In the genomic region with DNA sequence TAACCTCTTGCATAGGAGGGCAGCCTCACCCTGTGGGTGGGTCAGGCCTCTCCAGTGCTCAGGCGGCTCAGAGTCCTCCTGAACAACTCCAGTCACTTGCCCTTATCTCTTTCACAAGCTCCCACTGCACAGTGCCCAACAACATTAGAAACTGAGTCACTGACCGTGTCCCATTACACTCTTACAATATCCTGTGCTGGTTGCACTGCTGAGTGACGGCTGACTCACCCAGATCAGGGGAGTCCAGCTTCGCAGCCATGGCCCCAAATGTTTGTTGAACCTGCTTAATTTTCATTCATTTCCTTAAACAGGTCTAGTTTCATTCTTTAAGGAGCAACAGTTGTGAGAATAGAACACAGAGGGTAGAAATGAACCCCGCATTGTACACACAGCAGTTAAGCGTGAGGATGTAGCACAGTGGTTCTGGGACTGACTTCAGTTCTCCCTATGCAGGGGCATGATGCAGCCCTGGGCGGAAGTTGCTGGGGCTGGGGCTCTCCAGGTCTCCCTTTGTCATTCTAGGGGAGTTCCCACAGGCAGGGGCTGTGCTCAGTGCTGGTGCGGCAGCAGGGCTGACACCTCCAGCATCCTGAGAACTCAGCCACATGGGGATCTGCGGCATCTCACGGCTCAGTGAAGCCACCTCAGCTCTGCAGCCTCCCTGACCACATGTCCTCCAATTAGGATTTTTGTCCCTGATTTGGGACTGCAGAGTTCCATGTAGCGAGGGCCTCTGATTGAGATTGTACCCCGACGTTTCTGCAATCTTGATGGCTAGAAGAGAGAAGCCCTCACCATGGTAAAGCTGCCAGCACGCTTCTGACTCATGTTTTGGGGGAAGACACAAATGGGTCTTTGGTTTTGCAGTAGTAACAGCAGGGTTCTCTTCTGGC, we compare ENCODE assay signal across 8 cellular contexts. TPM values are rescaled to one million over a fixed set of nuclear protein-coding genes. Genes with fewer than 3 reads are reported as not detected.
DNase-seq lines count a peak whose midpoint lies in the region; ATAC-seq and TF ChIP-seq lines count a peak whose summit lies in the region.

No MANE protein-coding gene starts in this region.

- peaks cover 2% of the 10 kb centered on the region for H3K4me1 ChIP-seq in fibroblast of lung (ENCODE audit: control insufficient read depth, extremely low read depth, insufficient read depth, low read length)

- H3K9me3 ChIP-seq in fibroblast of lung (ENCODE audit: control insufficient read depth, insufficient read depth, low read depth, low read length), result no peaks in the 10 kb centered on the region

- no peak overlapping the region for H3K9ac ChIP-seq in fibroblast of lung (ENCODE audit: insufficient read depth, low read length)

- peak; percentile 80 for ATAC-seq in HG03439 (IDR thresholded peaks at IDR 0.05; ENCODE audit: unreplicated experiment)
- peak; percentile 76 for ATAC-seq in activated CD8-positive, alpha-beta T cell treated with anti-CD3 and anti-CD28 coated beads, Interleukin-2, amount 10 ng/mL, durations not matched to agents 7 days and 5 days

- peak; percentile 16 for DNase-seq in NOMO-1 treated with DMSO at 0.1 percent for 48 hours (lab: John Stamatoyannopoulos, UW; ENCODE audit: unreplicated experiment)
- DNase-seq in NOMO-1 treated with dmso at 0.1 percent for 144 hours (lab: John Stamatoyannopoulos, UW; ENCODE audit: unreplicated experiment), result no peak
- peak; percentile 87 for DNase-seq in activated CD8-positive, alpha-beta T cell treated with anti-CD3 and anti-CD28 coated beads, Interleukin-2, amount 10 ng/mL, durations not matched to agents 7 days and 5 days
- DNase-seq in fibroblast of lung (ENCODE audit: low read depth in 2 of 2), result peak; percentile 62 to 88
- peak; percentile 49 for DNase-seq in stimulated activated CD8-positive, alpha-beta memory T cell treated with anti-CD3 and anti-CD28 coated beads, Interleukin-15, amount 100 ng/mL, for 1 hour (ENCODE audit: low read depth)
- no peak for DNase-seq in 8988T
- DNase-seq in NCI-H2107 (lab: John Stamatoyannopoulos, UW), result no peak

- no peak overlapping the region for H3K4me3 ChIP-seq in fibroblast of lung (replicated peaks in 1 of 4; ENCODE audit: control extremely low read depth in 1 of 4, insufficient read depth in 1 of 4, low read depth in 3 of 4, low read length in 4 of 4)

- H3K27ac Mint-ChIP-seq in activated CD8-positive, alpha-beta T cell treated with anti-CD3 and anti-CD28 coated beads, Interleukin-2, amount 10 ng/mL, durations not matched to agents 7 days and 5 days, result peak overlapping the region; percentile 97

- no peaks in the 10 kb centered on the region for H4K20me1 ChIP-seq in fibroblast of lung (ENCODE audit: control insufficient read depth, extremely low read depth, insufficient read depth, low read length)

- CTCF ChIA-PET in activated CD8-positive, alpha-beta T cell treated with anti-CD3 and anti-CD28 coated beads, Interleukin-2, amount 10 ng/mL, durations not matched to agents 7 days and 5 days (lab: Charles Lee), result interaction anchor here (0.8 to 5.6 kb wide), 14 partner anchors 13 to 326 kb away, joined by 3 to 85 read pairs (median 4); a partner anchor contains a TSS

- H3K27me3 ChIP-seq in fibroblast of lung (ENCODE audit: control insufficient read depth, insufficient read depth, low read length), result no peaks in the 10 kb centered on the region

- H3K9me3 Mint-ChIP-seq in activated CD8-positive, alpha-beta T cell treated with anti-CD3 and anti-CD28 coated beads, Interleukin-2, amount 10 ng/mL, durations not matched to agents 7 days and 5 days (ENCODE audit: insufficient read depth), result no peaks in the 10 kb centered on the region

- H3K79me2 ChIP-seq in fibroblast of lung (ENCODE audit: control insufficient read depth, insufficient read depth, low read length), result no peaks in the 10 kb centered on the region

- H3K27me3 Mint-ChIP-seq in activated CD8-positive, alpha-beta T cell treated with anti-CD3 and anti-CD28 coated beads, Interleukin-2, amount 10 ng/mL, durations not matched to agents 7 days and 5 days (ENCODE audit: low read depth), result no peaks in the 10 kb centered on the region

- H3K4me3 Mint-ChIP-seq in activated CD8-positive, alpha-beta T cell treated with anti-CD3 and anti-CD28 coated beads, Interleukin-2, amount 10 ng/mL, durations not matched to agents 7 days and 5 days, result peak overlapping the region; percentile 75

- H2AFZ ChIP-seq in fibroblast of lung (ENCODE audit: low read length), result no peak overlapping the region

- H3K4me1 Mint-ChIP-seq in activated CD8-positive, alpha-beta T cell treated with anti-CD3 and anti-CD28 coated beads, Interleukin-2, amount 10 ng/mL, durations not matched to agents 7 days and 5 days (ENCODE audit: low read depth), result peaks cover 96% of the 10 kb centered on the region

- POLR2A ChIA-PET in activated CD8-positive, alpha-beta T cell treated with anti-CD3 and anti-CD28 coated beads, Interleukin-2, amount 10 ng/mL, durations not matched to agents 7 days and 5 days (lab: Charles Lee), result interaction anchor here (0.6 to 5.8 kb wide), 10 partner anchors 9 to 188 kb away, joined by 3 to 541 read pairs (median 10); a partner anchor contains a TSS

- no peak overlapping the region for H3K4me2 ChIP-seq in fibroblast of lung (ENCODE audit: extremely low read depth, insufficient read depth, low read length)

- no peak overlapping the region for H3K27ac ChIP-seq in fibroblast of lung (ENCODE audit: insufficient read depth, low read length)

- H3K36me3 ChIP-seq in fibroblast of lung (ENCODE audit: control insufficient read depth, insufficient read depth, low read length), result peaks cover 2% of the 10 kb centered on the region

- H3K36me3 Mint-ChIP-seq in activated CD8-positive, alpha-beta T cell treated with anti-CD3 and anti-CD28 coated beads, Interleukin-2, amount 10 ng/mL, durations not matched to agents 7 days and 5 days (ENCODE audit: low read depth), result peaks cover 79% of the 10 kb centered on the region

- no peak for TF ChIP-seq CTCF in fibroblast of lung (conservative IDR thresholded peaks at IDR 0.05 in 1 of 2, IDR thresholded peaks at IDR 0.05 in 1 of 2; ENCODE audit: low read depth in 1 of 2, low read length in 2 of 2)

RNA-seq across cellular contexts. Expression of a gene that starts 16.1 kb away (rescaled TPM):
- 10 to 100 TPM; 44.6 to 45.3 TPM for total RNA-seq in activated CD8-positive, alpha-beta T cell treated with anti-CD3 and anti-CD28 coated beads, Interleukin-2, amount 10 ng/mL, durations not matched to agents 7 days and 5 days
- total RNA-seq in fibroblast of lung, result 0.26 and 0.66 TPM in 2 replicates
- 0.37 and 1.3 TPM in 2 replicates for polyA plus RNA-seq in fibroblast of lung
- 0.36 and 2.2 TPM in 2 replicates for polyA plus RNA-seq in fibroblast of lung (2012)
- 5.5 TPM in 1 of 2 replicates, not detected in the other for polyA minus RNA-seq in fibroblast of lung (ENCODE audit: low replicate concordance)

Comparison
In these comparisons a context has a peak if more than half of its experiments do, and no peak if none do; other contexts are left out.
1. DNase-seq: peak in NOMO-1 treated with DMSO at 0.1 percent for 48 hours (single experiment), activated CD8-positive, alpha-beta T cell treated with anti-CD3 and anti-CD28 coated beads, Interleukin-2, amount 10 ng/mL, durations not matched to agents 7 days and 5 days (single experiment), fibroblast of lung (2 of 2) and stimulated activated CD8-positive, alpha-beta memory T cell treated with anti-CD3 and anti-CD28 coated beads, Interleukin-15, amount 100 ng/mL, for 1 hour (single experiment); none in NOMO-1 treated with dmso at 0.1 percent for 144 hours (single experiment), 8988T (single experiment) and NCI-H2107 (single experiment).
2. RNA of a gene that starts 16.1 kb away (total RNA-seq): 44.6 to 45.3 TPM in activated CD8-positive, alpha-beta T cell treated with anti-CD3 and anti-CD28 coated beads, Interleukin-2, amount 10 ng/mL, durations not matched to agents 7 days and 5 days; 0.26 to 0.66 TPM in fibroblast of lung; every median in the first group is over 10 times any median in the second.